In the genomic region with DNA sequence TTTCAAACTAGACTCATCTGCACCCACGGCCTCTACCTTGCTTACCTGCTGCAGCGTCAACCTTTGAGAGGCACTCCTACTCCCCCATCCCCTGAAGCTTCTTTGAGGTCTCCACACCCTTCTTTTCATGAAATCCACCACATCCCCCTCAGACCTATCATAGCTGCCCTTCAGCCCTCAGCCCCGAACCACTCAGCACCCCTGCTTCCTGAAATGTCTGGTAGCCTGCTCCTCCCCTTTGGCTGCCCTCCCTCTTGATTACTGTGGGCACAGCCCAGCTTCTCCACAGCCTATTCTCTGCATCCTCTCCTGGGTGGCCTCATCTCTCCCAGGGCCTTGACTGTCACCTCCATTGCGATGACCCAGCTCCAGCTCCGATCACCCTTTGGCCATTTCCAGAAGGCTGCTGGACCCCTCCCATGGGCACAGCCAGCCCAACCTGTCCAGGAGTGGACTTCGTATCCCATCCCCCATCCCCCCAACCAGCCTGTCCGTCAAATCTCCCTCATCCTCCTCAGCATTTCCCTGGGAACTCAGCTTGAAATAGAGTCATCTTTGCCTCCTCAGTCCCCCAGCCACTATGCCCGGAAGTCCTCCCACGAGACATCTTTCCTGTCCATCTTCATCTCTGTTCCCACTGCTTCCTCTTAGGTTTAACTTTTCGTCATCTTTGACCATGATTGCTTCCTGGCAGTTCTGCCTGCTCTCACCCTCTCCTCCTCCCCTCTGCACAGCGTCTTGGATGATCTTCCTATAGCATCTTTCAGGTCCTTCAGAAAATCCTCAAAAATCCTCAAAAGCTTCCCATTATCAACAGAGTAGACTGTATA, we compare ENCODE assay signal across 21 cellular contexts. TPM values are rescaled to one million over a fixed set of nuclear protein-coding genes. Genes with fewer than 3 reads are reported as not detected.
A peak's percentile ranks its signal among the peaks of the same experiment; 100 is the strongest.
DNase-seq lines count a peak whose midpoint lies in the region; ATAC-seq and TF ChIP-seq lines count a peak whose summit lies in the region.
"Had no signal": no experiment of that assay in that cellular context is flagged by ENCODE, and none has a peak within 500 bp of the region (broad histone marks: within the 10 kb centered on the region; RNA-seq: fewer than 3 reads in every experiment).

No MANE protein-coding gene starts in this region.

- H3K4me3 Mint-ChIP-seq in chondrocyte (ENCODE audit: unreplicated experiment) (no peak overlapping the region), T-helper 17 cell (no peak overlapping the region)
- H3K4me3 Mint-ChIP-seq: activated naive CD8-positive, alpha-beta T cell treated with anti-CD3 and anti-CD28 coated beads for 36 hours; IgD-negative memory B cell had no signal

- H3K9me3 ChIP-seq in sigmoid colon (no peaks in the 10 kb centered on the region), T-helper 17 cell (ENCODE audit: control insufficient read depth, low read length, poor library complexity, severe bottlenecking) (no peaks in the 10 kb centered on the region)
- H3K9me3 ChIP-seq: SJCRH30 had no signal

- no peak for TF ChIP-seq EP300 in sigmoid colon (IDR thresholded peaks at IDR 0.05)

- H3K27ac ChIP-seq in sigmoid colon, result no peak overlapping the region
- H3K27ac ChIP-seq: GM23248, SJCRH30 had no signal

- TF ChIP-seq POLR2A in NB4 (IDR thresholded peaks at IDR 0.05; ENCODE audit: extremely low read depth, insufficient read length) (no peak), sigmoid colon (IDR thresholded peaks at IDR 0.05) (no peak)

- 53 to 59% methylated on average over 11 of the region's 11 CpGs for WGBS in sigmoid colon, 2 donors

- DNase-seq in activated CD8-positive, alpha-beta memory T cell treated with anti-CD3 and anti-CD28 coated beads for 24 hours, result peak; percentile 37
- no peak for DNase-seq in activated CD8-positive, alpha-beta memory T cell treated with anti-CD3 and anti-CD28 coated beads, Interleukin-2, amount 50 U/mL, for 4 hours
- peak; percentile 61 for DNase-seq in NB4 (ENCODE audit: low read depth)
- peak; percentile 64 for DNase-seq in chondrocyte (ENCODE audit: low spot score)
- peak; percentile 26 for DNase-seq in sigmoid colon
- no peak for DNase-seq in hippocampal formation (lab: John Stamatoyannopoulos, UW)
- no peak for DNase-seq in T-helper 17 cell
- DNase-seq: activated CD4-positive, CD25-positive, alpha-beta regulatory T cell; activated naive CD8-positive, alpha-beta T cell treated with anti-CD3 and anti-CD28 coated beads for 36 hours; GM23248; NCI-H187; NCI-H2227 treated with DMSO at 0.1 percent for 48 hours; NCI-H748 treated with DMSO at 0.1 percent for 48 hours; SJCRH30; T-helper 2 cell had no signal

- peaks cover 0 to 11% (median 6%) of the 10 kb centered on the region in 4 donors for H3K4me1 ChIP-seq in sigmoid colon

- no peak overlapping the region for H3K27ac Mint-ChIP-seq in chondrocyte (ENCODE audit: unreplicated experiment)
- H3K27ac Mint-ChIP-seq in T-helper 17 cell, result no peak overlapping the region
- H3K27ac Mint-ChIP-seq: activated naive CD8-positive, alpha-beta T cell treated with anti-CD3 and anti-CD28 coated beads for 36 hours; IgD-negative memory B cell had no signal

- TF ChIP-seq CTCF in NB4 (IDR thresholded peaks at IDR 0.05; ENCODE audit: low read depth, low read length), result no peak
- no peak for TF ChIP-seq CTCF in chondrocyte (IDR thresholded peaks at IDR 0.05)
- no peak for TF ChIP-seq CTCF in sigmoid colon (IDR thresholded peaks at IDR 0.05)

- H3K27me3 ChIP-seq in sigmoid colon, result peaks cover 0 to 71% (median 32%) of the 10 kb centered on the region in 3 donors
- H3K27me3 ChIP-seq: SJCRH30 had no signal

- H3K4me3 ChIP-seq in NB4 (ENCODE audit: low read depth, low read length), result no peak overlapping the region
- no peak overlapping the region for H3K4me3 ChIP-seq in sigmoid colon
- H3K4me3 ChIP-seq: GM23248, SJCRH30 had no signal

- ATAC-seq in HG02759 (IDR thresholded peaks at IDR 0.05; ENCODE audit: unreplicated experiment) (no peak), T-helper 17 cell (no peak)

- H3K4me1 Mint-ChIP-seq in chondrocyte (ENCODE audit: low read depth) (peaks cover 10% of the 10 kb centered on the region), T-helper 17 cell (peaks cover 11% of the 10 kb centered on the region)
- H3K4me1 Mint-ChIP-seq: activated naive CD8-positive, alpha-beta T cell treated with anti-CD3 and anti-CD28 coated beads for 36 hours had no signal

- no peaks in the 10 kb centered on the region for H3K36me3 ChIP-seq in sigmoid colon
- H3K36me3 ChIP-seq: SJCRH30 had no signal

- no peaks in the 10 kb centered on the region for H3K9me3 Mint-ChIP-seq in chondrocyte (ENCODE audit: low read depth)
- H3K9me3 Mint-ChIP-seq: activated naive CD8-positive, alpha-beta T cell treated with anti-CD3 and anti-CD28 coated beads for 36 hours had no signal

- no peaks in the 10 kb centered on the region for H3K36me3 Mint-ChIP-seq in chondrocyte (ENCODE audit: low read depth)
- peaks cover 7% of the 10 kb centered on the region for H3K36me3 Mint-ChIP-seq in T-helper 17 cell (ENCODE audit: low read depth)
- H3K36me3 Mint-ChIP-seq: activated naive CD8-positive, alpha-beta T cell treated with anti-CD3 and anti-CD28 coated beads for 36 hours; IgD-negative memory B cell had no signal

- H3K27me3 Mint-ChIP-seq in chondrocyte (ENCODE audit: low read depth) (peaks cover 77% of the 10 kb centered on the region), T-helper 17 cell (peaks cover 97% of the 10 kb centered on the region)

- intact Hi-C loops in sigmoid colon (cut with DNase I), result loop anchor here (2.0 kb wide), 1 partner anchor 83 kb away; no protein-coding TSS in a partner anchor

RNA-seq across cellular contexts. Expression of gene ADORA1, which starts 6.1 kb away (rescaled TPM):
- total RNA-seq in chondrocyte, result 0.24 to 2.1 TPM (median 1.7 TPM) in 3 replicates
- 1 to 10 TPM in 1 of 4 donors, under 1 TPM in 1, not detected in 2; 0.33 to 1.1 TPM for total RNA-seq in sigmoid colon
- polyA plus RNA-seq in sigmoid colon, result 1 to 10 TPM in 1 of 3 donors, under 1 TPM in 1, not detected in 1; 0.92 to 1.3 TPM
- under 1 TPM; 0.15 to 0.18 TPM for total RNA-seq in T-helper 17 cell
- total RNA-seq: activated naive CD8-positive, alpha-beta T cell treated with anti-CD3 and anti-CD28 coated beads for 36 hours; pulmonary artery endothelial cell had no signal
- polyA plus RNA-seq: IgD-negative memory B cell had no signal

RNA-seq across cellular contexts. Expression of gene MYOG, which starts 35.6 kb away (rescaled TPM):
- total RNA-seq in chondrocyte, result not detected in 3 replicates
- not detected for total RNA-seq in sigmoid colon
- not detected for polyA plus RNA-seq in sigmoid colon
- not detected for total RNA-seq in T-helper 17 cell
- total RNA-seq: activated naive CD8-positive, alpha-beta T cell treated with anti-CD3 and anti-CD28 coated beads for 36 hours; GM23248; pulmonary artery endothelial cell; subcutaneous adipose tissue had no signal
- polyA plus RNA-seq: BJ, GM23248, IgD-negative memory B cell, urinary bladder had no signal

RNA-seq across cellular contexts. Expression of gene MYBPH, which starts 54.2 kb away (rescaled TPM):
- not detected in 3 replicates for total RNA-seq in chondrocyte
- not detected for total RNA-seq in sigmoid colon
- not detected for polyA plus RNA-seq in sigmoid colon
- total RNA-seq in T-helper 17 cell, result not detected
- total RNA-seq: activated naive CD8-positive, alpha-beta T cell treated with anti-CD3 and anti-CD28 coated beads for 36 hours; pulmonary artery endothelial cell; subcutaneous adipose tissue had no signal
- polyA plus RNA-seq: BJ, IgD-negative memory B cell, urinary bladder had no signal

Comparison
In these comparisons a context has a peak if more than half of its experiments do, and no peak if none do; other contexts are left out.
1. DNase-seq: peak in activated CD8-positive, alpha-beta memory T cell treated with anti-CD3 and anti-CD28 coated beads for 24 hours (single experiment), NB4 (single experiment), chondrocyte (single experiment) and sigmoid colon (single experiment); none in activated CD8-positive, alpha-beta memory T cell treated with anti-CD3 and anti-CD28 coated beads, Interleukin-2, amount 50 U/mL, for 4 hours (single experiment), hippocampal formation (0 of 2) and T-helper 17 cell (0 of 3).